ENCODE assay signal across 8 cellular contexts in the genomic region with DNA sequence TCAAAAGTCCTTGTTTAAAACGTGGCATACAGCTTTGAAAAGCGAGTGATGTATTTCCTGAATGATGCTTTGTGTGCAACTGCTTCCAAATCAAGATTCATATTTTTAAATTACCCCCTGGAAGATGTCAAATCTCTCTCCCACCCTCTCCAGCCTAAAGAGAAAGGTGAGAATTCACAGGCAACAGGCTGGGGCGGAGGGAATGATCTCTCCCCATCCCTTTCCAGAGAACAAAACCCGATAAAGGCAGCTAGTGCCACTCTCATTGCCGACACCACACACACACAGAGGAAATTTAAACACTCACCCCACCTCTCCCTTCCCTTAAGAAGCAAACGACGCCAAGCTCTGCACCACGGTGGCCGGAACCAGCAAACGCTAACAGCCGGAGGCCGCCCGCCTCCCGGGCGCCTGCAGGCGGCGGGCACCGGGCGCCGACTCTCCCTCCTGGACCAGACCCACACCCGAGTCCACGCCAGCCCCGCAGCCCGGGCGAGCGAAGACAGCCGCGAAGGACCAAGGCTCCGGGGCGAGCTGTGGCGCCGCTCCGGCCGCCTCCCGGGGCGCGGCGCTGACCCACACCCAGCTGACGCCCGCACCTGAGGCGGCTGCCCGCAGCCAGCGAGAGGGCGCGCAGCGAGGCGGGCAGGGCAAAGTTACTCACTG. TPM values are rescaled to one million over a fixed set of nuclear protein-coding genes. Genes with fewer than 3 reads are reported as not detected.
DNase-seq lines count a peak whose midpoint lies in the region; ATAC-seq and TF ChIP-seq lines count a peak whose summit lies in the region.

No MANE protein-coding gene starts in this region.

- peak overlapping the region; percentile 96 to 97 for H3K27ac ChIP-seq in prostate gland

- no peaks in the 10 kb centered on the region for H3K36me3 ChIP-seq in prostate gland

- peak overlapping the region; percentile 96 to 97 for H3K4me3 ChIP-seq in prostate gland

- H3K4me1 ChIP-seq in prostate gland (replicated peaks), result peaks cover 10% of the 10 kb centered on the region

- ATAC-seq in HG02798 (IDR thresholded peaks at IDR 0.05; ENCODE audit: poor library complexity, unreplicated experiment) (peak; percentile 28), Right ventricle myocardium inferior (peak; percentile 11)

- no peaks in the 10 kb centered on the region for H3K27me3 Mint-ChIP-seq in activated T-helper 2 cell treated with anti-CD3 and anti-CD28 coated beads, Interferon-gamma antibody, Interleukin-2, Interleukin-4, amounts not matched to agents 10 μg/mL and 5 μg/mL and 100 μg/mL, durations not matched to agents 14 hours and 24 hours and 36 hours (ENCODE audit: low read depth)

- WGBS in prostate gland, result under 1% methylated on average over 31 of the region's 47 CpGs

- no peaks in the 10 kb centered on the region for H3K9me3 ChIP-seq in prostate gland

- intact Hi-C loops in activated T-helper 2 cell treated with anti-CD3 and anti-CD28 coated beads, Interferon-gamma antibody, Interleukin-2, Interleukin-4, amounts not matched to agents 10 μg/mL and 5 μg/mL and 100 μg/mL, durations not matched to agents 14 hours and 24 hours and 36 hours (cut with micrococcal nuclease), result loop anchor here (2.0 to 5.0 kb wide), 4 partner anchors 193 to 519 kb away; a partner anchor contains a TSS
- intact Hi-C loops in Right ventricle myocardium inferior (cut with DNase I) (loop anchor here (1.0 to 10.0 kb wide), 4 partner anchors 55 to 195 kb away; a partner anchor contains a TSS), prostate gland (cut with DNase I) (loop anchor here (5.0 kb wide), 2 partner anchors 168 to 348 kb away; a partner anchor contains a TSS)

- peak overlapping the region; percentile 90 for H3K4me3 Mint-ChIP-seq in activated T-helper 2 cell treated with anti-CD3 and anti-CD28 coated beads, Interferon-gamma antibody, Interleukin-2, Interleukin-4, amounts not matched to agents 10 μg/mL and 5 μg/mL and 100 μg/mL, durations not matched to agents 14 hours and 24 hours and 36 hours (ENCODE audit: low read depth)

- no peaks in the 10 kb centered on the region for H3K27me3 ChIP-seq in prostate gland (replicated peaks; ENCODE audit: insufficient read depth)

- H3K36me3 Mint-ChIP-seq in activated T-helper 2 cell treated with anti-CD3 and anti-CD28 coated beads, Interferon-gamma antibody, Interleukin-2, Interleukin-4, amounts not matched to agents 10 μg/mL and 5 μg/mL and 100 μg/mL, durations not matched to agents 14 hours and 24 hours and 36 hours (ENCODE audit: low read depth), result peaks cover 34% of the 10 kb centered on the region

- TF ChIP-seq POLR2A in prostate gland (IDR thresholded peaks at IDR 0.05), result no peak

- peak overlapping the region; percentile 84 for H3K27ac Mint-ChIP-seq in activated T-helper 2 cell treated with anti-CD3 and anti-CD28 coated beads, Interferon-gamma antibody, Interleukin-2, Interleukin-4, amounts not matched to agents 10 μg/mL and 5 μg/mL and 100 μg/mL, durations not matched to agents 14 hours and 24 hours and 36 hours

- peaks cover 40% of the 10 kb centered on the region for H3K4me1 Mint-ChIP-seq in activated T-helper 2 cell treated with anti-CD3 and anti-CD28 coated beads, Interferon-gamma antibody, Interleukin-2, Interleukin-4, amounts not matched to agents 10 μg/mL and 5 μg/mL and 100 μg/mL, durations not matched to agents 14 hours and 24 hours and 36 hours (ENCODE audit: low read depth)

- peak; percentile 51 for DNase-seq in SIG-M5 treated with dmso at 0.1 percent for 504 hours (lab: John Stamatoyannopoulos, UW; ENCODE audit: unreplicated experiment)
- DNase-seq in SIG-M5 (lab: John Stamatoyannopoulos, UW), result no peak
- peak; percentile 89 for DNase-seq in NCI-H748 (lab: John Stamatoyannopoulos, UW; ENCODE audit: unreplicated experiment)
- no peak for DNase-seq in activated T-helper 2 cell treated with anti-CD3 and anti-CD28 coated beads, Interferon-gamma antibody, Interleukin-2, Interleukin-4, amounts not matched to agents 10 μg/mL and 5 μg/mL and 100 μg/mL, durations not matched to agents 14 hours and 24 hours and 36 hours (ENCODE audit: low spot score)
- DNase-seq in Right ventricle myocardium inferior (ENCODE audit: missing footprints), result peak; percentile 83
- peak; percentile 30 for DNase-seq in prostate gland (ENCODE audit: low spot score)
- DNase-seq in KG1 (lab: John Stamatoyannopoulos, UW), result no peak

- peaks cover 2% of the 10 kb centered on the region for H3K9me3 Mint-ChIP-seq in activated T-helper 2 cell treated with anti-CD3 and anti-CD28 coated beads, Interferon-gamma antibody, Interleukin-2, Interleukin-4, amounts not matched to agents 10 μg/mL and 5 μg/mL and 100 μg/mL, durations not matched to agents 14 hours and 24 hours and 36 hours

- peak in 3 of 4 experiments; percentile 16 to 49 (median 47) for TF ChIP-seq CTCF in prostate gland (IDR thresholded peaks at IDR 0.05)

RNA-seq across cellular contexts. Expression of a gene that starts 0.5 kb away (rescaled TPM):
- 5.2 and 5.4 TPM in 2 replicates for total RNA-seq in activated T-helper 2 cell treated with anti-CD3 and anti-CD28 coated beads, Interferon-gamma antibody, Interleukin-2, Interleukin-4, amounts not matched to agents 10 μg/mL and 5 μg/mL and 100 μg/mL, durations not matched to agents 14 hours and 24 hours and 36 hours
- 11.4 TPM for total RNA-seq in Right ventricle myocardium inferior
- 10 to 100 TPM; 26.3 to 34.1 TPM for total RNA-seq in prostate gland

RNA-seq across cellular contexts. Expression of a gene that starts 1.8 kb away (rescaled TPM):
- total RNA-seq in activated T-helper 2 cell treated with anti-CD3 and anti-CD28 coated beads, Interferon-gamma antibody, Interleukin-2, Interleukin-4, amounts not matched to agents 10 μg/mL and 5 μg/mL and 100 μg/mL, durations not matched to agents 14 hours and 24 hours and 36 hours, result 124 and 127 TPM in 2 replicates
- total RNA-seq in Right ventricle myocardium inferior, result 89.1 TPM
- 100 to 1,000 TPM; 114 to 183 TPM for total RNA-seq in prostate gland

Comparison
In these comparisons a context has a peak if more than half of its experiments do, and no peak if none do; other contexts are left out.
1. DNase-seq: peak in SIG-M5 treated with dmso at 0.1 percent for 504 hours (single experiment), NCI-H748 (single experiment), Right ventricle myocardium inferior (single experiment) and prostate gland (single experiment); none in SIG-M5 (single experiment), activated T-helper 2 cell treated with anti-CD3 and anti-CD28 coated beads, Interferon-gamma antibody, Interleukin-2, Interleukin-4, amounts not matched to agents 10 μg/mL and 5 μg/mL and 100 μg/mL, durations not matched to agents 14 hours and 24 hours and 36 hours (single experiment) and KG1 (single experiment).